1 cellular context compared by ENCODE assay signal in genomic region chrX:143058096-143058495, GRCh38.
TF ChIP-seq lines count a peak whose summit lies in the region.

No MANE protein-coding gene starts in this region.

TF ChIP-seq in HepG2, 621 proteins besides CTCF, POLR2A, EP300 and RAD21 (continued from another document):
- TF ChIP-seq SNAPC4 (CRISPR knock-in tag; IDR thresholded peaks at IDR 0.05) (no peak), ZBTB26 (CRISPR knock-in tag; IDR thresholded peaks at IDR 0.05; ENCODE audit: borderline replicate concordance) (no peak), MYPOP (CRISPR knock-in tag; IDR thresholded peaks at IDR 0.05) (no peak), ZNF710 (CRISPR knock-in tag; IDR thresholded peaks at IDR 0.05; ENCODE audit: borderline replicate concordance) (no peak), FUBP1 (CRISPR knock-in tag; IDR thresholded peaks at IDR 0.05; ENCODE audit: borderline replicate concordance) (no peak), ADNP (CRISPR knock-in tag; IDR thresholded peaks at IDR 0.05) (no peak), SMAD9 (CRISPR knock-in tag; IDR thresholded peaks at IDR 0.05) (no peak), ZUFSP (CRISPR knock-in tag; IDR thresholded peaks at IDR 0.05; ENCODE audit: borderline replicate concordance) (no peak), MYNN (CRISPR knock-in tag; IDR thresholded peaks at IDR 0.05; ENCODE audit: low read depth) (no peak), ZFP90 (CRISPR knock-in tag; IDR thresholded peaks at IDR 0.05; ENCODE audit: borderline replicate concordance) (no peak), TFAP4 (IDR thresholded peaks at IDR 0.05; ENCODE audit: borderline replicate concordance, low read depth) (no peak), PAX8 (CRISPR knock-in tag; IDR thresholded peaks at IDR 0.05; ENCODE audit: borderline replicate concordance) (no peak), JUNB (CRISPR knock-in tag; IDR thresholded peaks at IDR 0.05; ENCODE audit: borderline replicate concordance) (no peak), ZNF737 (CRISPR knock-in tag; IDR thresholded peaks at IDR 0.05; ENCODE audit: borderline replicate concordance) (no peak), PLSCR1 (CRISPR knock-in tag; IDR thresholded peaks at IDR 0.05; ENCODE audit: borderline replicate concordance) (no peak), ETV5 (CRISPR knock-in tag; IDR thresholded peaks at IDR 0.05; ENCODE audit: borderline replicate concordance) (no peak)
